ENCODE assay signal across 11 cellular contexts in the genomic region with DNA sequence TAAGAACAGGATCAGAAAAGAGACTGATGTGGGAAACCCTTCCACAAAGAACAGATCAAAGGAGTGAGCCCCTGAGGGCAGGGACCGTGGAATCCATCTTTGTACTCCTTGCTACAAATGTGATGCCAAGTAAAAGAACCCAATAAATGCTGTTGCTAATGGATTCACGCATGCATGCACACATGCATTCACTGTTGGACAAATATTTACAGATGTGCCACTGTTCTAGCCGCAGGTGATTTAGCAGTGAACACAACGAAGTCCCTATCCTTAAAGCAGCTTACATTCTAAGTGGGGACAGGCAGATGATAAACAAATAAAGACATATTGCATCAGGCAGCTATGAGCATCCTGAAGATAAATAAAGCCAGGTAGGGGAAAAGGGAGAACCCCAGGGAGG.
DNase-seq lines count a peak whose midpoint lies in the region; ATAC-seq, FAIRE-seq and TF ChIP-seq lines count a peak whose summit lies in the region.
"Had no signal": no experiment of that assay in that cellular context is flagged by ENCODE, and none has a peak within 500 bp of the region (broad histone marks: within the 10 kb centered on the region; RNA-seq: fewer than 3 reads in every experiment).

No MANE protein-coding gene starts in this region.

- H4K20me1 ChIP-seq in BLaER1 treated with 17β-estradiol and CSF1 and Interleukin-3, amounts not matched to agents 10 nM and 100 nM = peaks cover 0 to 21% (median 5%) of the 10 kb centered on the region in 11 experiments; a peak in 10 of 22 replicates
- no peaks in the 10 kb centered on the region for H4K20me1 ChIP-seq in OCI-LY1 (ENCODE audit: insufficient read depth, low read length)

- no peaks in the 10 kb centered on the region for H3K27me3 ChIP-seq in BLaER1 treated with 17β-estradiol and CSF1 and Interleukin-3, amounts not matched to agents 10 nM and 100 nM
- H3K27me3 ChIP-seq in OCI-LY1 (ENCODE audit: insufficient read depth, low read length) = no peaks in the 10 kb centered on the region

- H3K27ac Mint-ChIP-seq in chondrocyte (ENCODE audit: unreplicated experiment) = no peak overlapping the region

- peak overlapping the region in 10 of 11 experiments; percentile 7 to 96 (median 82); a peak in 16 of 22 replicates for H3K4me2 ChIP-seq in BLaER1 treated with 17β-estradiol and CSF1 and Interleukin-3, amounts not matched to agents 10 nM and 100 nM
- H3K4me2 ChIP-seq in OCI-LY1 (ENCODE audit: low read length) = peak overlapping the region; percentile 43; the same call in 1 of the 2 replicates

- ATAC-seq in left colon (peak; percentile 11), HG03025 (IDR thresholded peaks at IDR 0.05; ENCODE audit: low FRiP score, unreplicated experiment) (no peak)

- DNase-seq in COR-L47 (lab: John Stamatoyannopoulos, UW) = peak; percentile 55
- DNase-seq in left colon = no peak
- DNase-seq in chondrocyte (ENCODE audit: low spot score) = no peak
- DNase-seq in hippocampal formation (lab: John Stamatoyannopoulos, UW) = no peak
- no peak for DNase-seq in RCC 7860 (ENCODE audit: low spot score)
- DNase-seq: dermis blood vessel endothelial cell, Right ventricle myocardium superior had no signal

- H3K4me1 ChIP-seq in BLaER1 treated with 17β-estradiol and CSF1 and Interleukin-3, amounts not matched to agents 10 nM and 100 nM = peaks cover 64 to 98% (median 88%) of the 10 kb centered on the region in 10 experiments
- H3K4me1 ChIP-seq in OCI-LY1 (ENCODE audit: insufficient read depth, low read length, severe bottlenecking) = no peaks in the 10 kb centered on the region

- H3K36me3 ChIP-seq in BLaER1 treated with 17β-estradiol and CSF1 and Interleukin-3, amounts not matched to agents 10 nM and 100 nM = peaks cover 0 to 10% (median 5%) of the 10 kb centered on the region in 11 experiments; a peak in 4 of 22 replicates
- peaks cover 34% of the 10 kb centered on the region for H3K36me3 ChIP-seq in OCI-LY1 (ENCODE audit: insufficient read depth, low read length)

- intact Hi-C loops in left colon (cut with DNase I, micrococcal nuclease) = no loop called here

- no peak overlapping the region for H3K4me3 Mint-ChIP-seq in chondrocyte (ENCODE audit: unreplicated experiment)

- FAIRE-seq in RCC 7860 (lab: Jason Lieb, UNC) = no peak
- FAIRE-seq: frontal cortex had no signal

- no peak overlapping the region; a peak in 1 of 22 replicates for H3K27ac ChIP-seq in BLaER1 treated with 17β-estradiol and CSF1 and Interleukin-3, amounts not matched to agents 10 nM and 100 nM
- peak overlapping the region; percentile 100 for H3K27ac ChIP-seq in OCI-LY1 (ENCODE audit: low read depth, low read length, poor library complexity, severe bottlenecking)

- H3K4me3 ChIP-seq in BLaER1 treated with 17β-estradiol and CSF1 and Interleukin-3, amounts not matched to agents 10 nM and 100 nM = no peak overlapping the region
- H3K4me3 ChIP-seq in OCI-LY1 (ENCODE audit: low read depth, low read length, poor library complexity, severe bottlenecking) = peak overlapping the region; percentile 16

- peaks cover 2% of the 10 kb centered on the region for H3K36me3 Mint-ChIP-seq in chondrocyte (ENCODE audit: low read depth)

- TF ChIP-seq CTCF in OCI-LY1 (IDR thresholded peaks at IDR 0.05; ENCODE audit: low read length) = no peak
- TF ChIP-seq CTCF in chondrocyte (IDR thresholded peaks at IDR 0.05) = no peak

- H3K27me3 Mint-ChIP-seq in chondrocyte (ENCODE audit: low read depth) = no peaks in the 10 kb centered on the region

- H3K9me3 ChIP-seq in BLaER1 treated with 17β-estradiol and CSF1 and Interleukin-3, amounts not matched to agents 10 nM and 100 nM (replicated peaks in 1 of 11) = no peaks in the 10 kb centered on the region
- H3K9me3 ChIP-seq in OCI-LY1 (ENCODE audit: low read length) = no peaks in the 10 kb centered on the region

- H3K4me1 Mint-ChIP-seq in chondrocyte (ENCODE audit: low read depth) = peaks cover 6% of the 10 kb centered on the region

- no peaks in the 10 kb centered on the region for H3K9me2 ChIP-seq in OCI-LY1 (ENCODE audit: low read depth, low read length)

- peaks cover 8% of the 10 kb centered on the region; the same call in 1 of the 2 replicates for H3F3A ChIP-seq in OCI-LY1 (ENCODE audit: insufficient read depth, low read length)

- no peak overlapping the region for H2AFZ ChIP-seq in OCI-LY1 (ENCODE audit: low read length)

- peaks cover 25% of the 10 kb centered on the region for H3K79me2 ChIP-seq in OCI-LY1 (ENCODE audit: insufficient read depth, low read length)

- H3K9me3 Mint-ChIP-seq in chondrocyte (ENCODE audit: low read depth) = no peaks in the 10 kb centered on the region

- H3K9ac ChIP-seq in BLaER1 treated with 17β-estradiol and CSF1 and Interleukin-3, amounts not matched to agents 10 nM and 100 nM = no peak overlapping the region
- peak overlapping the region; percentile 5; the same call in 1 of the 2 replicates for H3K9ac ChIP-seq in OCI-LY1 (ENCODE audit: low read length)
